ENCODE assay signal across 8 cellular contexts in the genomic region with DNA sequence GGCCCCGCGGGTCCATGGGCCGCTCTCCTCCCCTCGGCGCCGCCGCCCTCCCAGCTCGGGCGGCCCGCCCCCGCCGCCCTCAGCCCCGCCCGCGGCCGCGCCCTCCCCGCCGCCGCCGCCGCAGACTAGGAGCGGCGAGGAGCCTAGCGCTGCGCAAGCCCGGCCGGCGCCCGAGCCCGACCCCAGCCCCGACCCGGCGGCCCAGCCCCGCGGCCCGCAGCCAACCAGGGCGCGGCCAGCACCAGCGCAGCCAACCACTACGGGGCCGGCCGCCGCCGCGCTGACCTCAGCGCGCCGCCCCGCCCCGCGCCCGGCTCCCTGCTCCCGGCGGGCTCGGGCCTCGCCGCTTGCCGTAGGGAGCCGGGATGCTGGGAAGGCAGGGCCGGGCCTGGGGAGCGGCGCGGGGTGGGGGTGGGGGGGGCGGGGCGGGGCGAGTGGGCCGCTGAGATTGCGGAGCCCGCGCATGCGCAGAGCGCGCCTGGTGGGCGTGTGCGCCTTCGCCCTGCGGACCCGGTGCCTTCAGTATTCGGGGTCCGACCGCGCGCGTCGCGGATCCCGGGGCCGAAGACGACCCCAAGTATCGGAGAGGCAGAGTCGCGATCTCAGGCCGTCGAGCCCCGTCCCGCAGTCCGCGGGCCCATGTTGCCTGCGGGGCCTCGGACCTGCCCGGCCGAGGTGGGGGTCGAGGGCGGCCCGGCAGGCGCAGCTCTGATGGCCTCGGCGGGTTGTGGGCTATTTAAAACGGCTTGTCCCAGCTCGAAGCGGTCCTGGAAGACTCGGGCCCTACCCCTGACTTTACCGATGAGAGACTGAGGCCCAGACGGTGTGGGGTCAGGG. TPM values are rescaled to one million over a fixed set of nuclear protein-coding genes. Genes with fewer than 3 reads are reported as not detected.
DNase-seq lines count a peak whose midpoint lies in the region; ATAC-seq and TF ChIP-seq lines count a peak whose summit lies in the region.

A gene with protein sequence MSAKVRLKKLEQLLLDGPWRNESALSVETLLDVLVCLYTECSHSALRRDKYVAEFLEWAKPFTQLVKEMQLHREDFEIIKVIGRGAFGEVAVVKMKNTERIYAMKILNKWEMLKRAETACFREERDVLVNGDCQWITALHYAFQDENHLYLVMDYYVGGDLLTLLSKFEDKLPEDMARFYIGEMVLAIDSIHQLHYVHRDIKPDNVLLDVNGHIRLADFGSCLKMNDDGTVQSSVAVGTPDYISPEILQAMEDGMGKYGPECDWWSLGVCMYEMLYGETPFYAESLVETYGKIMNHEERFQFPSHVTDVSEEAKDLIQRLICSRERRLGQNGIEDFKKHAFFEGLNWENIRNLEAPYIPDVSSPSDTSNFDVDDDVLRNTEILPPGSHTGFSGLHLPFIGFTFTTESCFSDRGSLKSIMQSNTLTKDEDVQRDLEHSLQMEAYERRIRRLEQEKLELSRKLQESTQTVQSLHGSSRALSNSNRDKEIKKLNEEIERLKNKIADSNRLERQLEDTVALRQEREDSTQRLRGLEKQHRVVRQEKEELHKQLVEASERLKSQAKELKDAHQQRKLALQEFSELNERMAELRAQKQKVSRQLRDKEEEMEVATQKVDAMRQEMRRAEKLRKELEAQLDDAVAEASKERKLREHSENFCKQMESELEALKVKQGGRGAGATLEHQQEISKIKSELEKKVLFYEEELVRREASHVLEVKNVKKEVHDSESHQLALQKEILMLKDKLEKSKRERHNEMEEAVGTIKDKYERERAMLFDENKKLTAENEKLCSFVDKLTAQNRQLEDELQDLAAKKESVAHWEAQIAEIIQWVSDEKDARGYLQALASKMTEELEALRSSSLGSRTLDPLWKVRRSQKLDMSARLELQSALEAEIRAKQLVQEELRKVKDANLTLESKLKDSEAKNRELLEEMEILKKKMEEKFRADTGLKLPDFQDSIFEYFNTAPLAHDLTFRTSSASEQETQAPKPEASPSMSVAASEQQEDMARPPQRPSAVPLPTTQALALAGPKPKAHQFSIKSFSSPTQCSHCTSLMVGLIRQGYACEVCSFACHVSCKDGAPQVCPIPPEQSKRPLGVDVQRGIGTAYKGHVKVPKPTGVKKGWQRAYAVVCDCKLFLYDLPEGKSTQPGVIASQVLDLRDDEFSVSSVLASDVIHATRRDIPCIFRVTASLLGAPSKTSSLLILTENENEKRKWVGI (N-terminal part only) (minus strand): TSS at position 178 of the 837 bp plus-strand sequence. CDS start 376 bp downstream, outside the sequence.

- H3K36me3 ChIP-seq in tibial artery = no peaks in the 10 kb centered on the region

- peak; percentile 69 for ATAC-seq in GM21825 (IDR thresholded peaks at IDR 0.05; ENCODE audit: unreplicated experiment)
- ATAC-seq in activated naive CD8-positive, alpha-beta T cell treated with anti-CD3 and anti-CD28 coated beads, Interleukin-2, amount 10 ng/mL, durations not matched to agents 7 days and 5 days (ENCODE audit: low read depth) = peak; percentile 81

- peak within 1 kb of the TSS; percentile 76 for H3K4me3 Mint-ChIP-seq in activated naive CD8-positive, alpha-beta T cell treated with anti-CD3 and anti-CD28 coated beads, Interleukin-2, amount 10 ng/mL, durations not matched to agents 7 days and 5 days
- peak within 1 kb of the TSS; percentile 94 for H3K4me3 Mint-ChIP-seq in glutamatergic neuron (ENCODE audit: unreplicated experiment)

- DNase-seq in DMS153 treated with DMSO at 0.1 percent for 48 hours (lab: John Stamatoyannopoulos, UW; ENCODE audit: unreplicated experiment) (peak; percentile 15), LNCaP clone FGC (ENCODE audit: low read depth) (peak; percentile 54), SK-MEL-5 (ENCODE audit: low read depth, low spot score) (peak; percentile 91), glutamatergic neuron (peak; percentile 92), occipital lobe (lab: John Stamatoyannopoulos, UW) (peak; percentile 80), tibial artery (peak; percentile 86 to 94)
- peak; percentile 70 for DNase-seq in activated naive CD8-positive, alpha-beta T cell treated with anti-CD3 and anti-CD28 coated beads, Interleukin-2, amount 10 ng/mL, durations not matched to agents 7 days and 5 days

- intact Hi-C loops in tibial artery (cut with DNase I; ENCODE audit: low total_unique reads) = no loop called here

- no peaks in the 10 kb centered on the region for H3K9me3 ChIP-seq in tibial artery

- H3K4me1 Mint-ChIP-seq in activated naive CD8-positive, alpha-beta T cell treated with anti-CD3 and anti-CD28 coated beads, Interleukin-2, amount 10 ng/mL, durations not matched to agents 7 days and 5 days = peaks cover 3% of the 10 kb centered on the region
- H3K4me1 Mint-ChIP-seq in glutamatergic neuron (ENCODE audit: low read depth, unreplicated experiment) = peaks cover 16% of the 10 kb centered on the region

- H3K27ac ChIP-seq in tibial artery = peak within 1 kb of the TSS; percentile 90 to 97

- H3K27ac Mint-ChIP-seq in activated naive CD8-positive, alpha-beta T cell treated with anti-CD3 and anti-CD28 coated beads, Interleukin-2, amount 10 ng/mL, durations not matched to agents 7 days and 5 days = no peak within 1 kb of the TSS
- H3K27ac Mint-ChIP-seq in glutamatergic neuron (ENCODE audit: unreplicated experiment) = peak within 1 kb of the TSS; percentile 94

- TF ChIP-seq CTCF in LNCaP clone FGC (IDR thresholded peaks at IDR 0.05; ENCODE audit: control insufficient read depth, extremely low read depth, insufficient read depth) (no peak), glutamatergic neuron (IDR thresholded peaks at IDR 0.05; ENCODE audit: partially characterized antibody, unreplicated experiment) (no peak), tibial artery (IDR thresholded peaks at IDR 0.05) (peak in 1 of 2 experiments; percentile 8)

- in situ Hi-C loops in SK-MEL-5 (cut with HindIII; ENCODE audit: low pct_unique_long_range_greater_than_20kb, low sequenced_read_pairs) = no loop called here

- peak within 1 kb of the TSS; percentile 94 for H3K4me3 ChIP-seq in LNCaP clone FGC (ENCODE audit: low read depth, low read length)
- peak within 1 kb of the TSS; percentile 93 to 100 for H3K4me3 ChIP-seq in tibial artery

- no peaks in the 10 kb centered on the region for H3K9me3 Mint-ChIP-seq in activated naive CD8-positive, alpha-beta T cell treated with anti-CD3 and anti-CD28 coated beads, Interleukin-2, amount 10 ng/mL, durations not matched to agents 7 days and 5 days
- peaks cover 5% of the 10 kb centered on the region for H3K9me3 Mint-ChIP-seq in glutamatergic neuron (ENCODE audit: unreplicated experiment)

- H3K36me3 Mint-ChIP-seq in activated naive CD8-positive, alpha-beta T cell treated with anti-CD3 and anti-CD28 coated beads, Interleukin-2, amount 10 ng/mL, durations not matched to agents 7 days and 5 days = no peaks in the 10 kb centered on the region
- H3K36me3 Mint-ChIP-seq in glutamatergic neuron (ENCODE audit: unreplicated experiment) = no peaks in the 10 kb centered on the region

- H3K4me1 ChIP-seq in tibial artery = peaks cover 0 to 54% (median 33%) of the 10 kb centered on the region in 4 donors

- POLR2A ChIA-PET in activated naive CD8-positive, alpha-beta T cell treated with anti-CD3 and anti-CD28 coated beads, Interleukin-2, amount 10 ng/mL, durations not matched to agents 7 days and 5 days (lab: Charles Lee) = interaction anchor here (0.6 kb wide), 1 partner anchor 20 kb away, joined by 3 read pairs; no protein-coding TSS in a partner anchor

- peaks cover 53% of the 10 kb centered on the region for H3K27me3 Mint-ChIP-seq in activated naive CD8-positive, alpha-beta T cell treated with anti-CD3 and anti-CD28 coated beads, Interleukin-2, amount 10 ng/mL, durations not matched to agents 7 days and 5 days
- H3K27me3 Mint-ChIP-seq in glutamatergic neuron (ENCODE audit: unreplicated experiment) = peaks cover 7% of the 10 kb centered on the region

- no peaks in the 10 kb centered on the region for H3K27me3 ChIP-seq in tibial artery

RNA-seq across cellular contexts. Expression of the gene that starts here (rescaled TPM):
- 45.0 and 49.2 TPM in 2 replicates for total RNA-seq in SK-MEL-5 (2014; rRNA removed; shearing (Covaris generic))
- polyA plus RNA-seq in SK-MEL-5 (2015; cell fraction: cytosol; rRNA removed) = 89.4 and 146 TPM in 2 replicates
- 46.4 and 83.4 TPM in 2 replicates for polyA plus RNA-seq in SK-MEL-5 (2015; cell fraction: nucleus; rRNA removed)
- total RNA-seq in activated naive CD8-positive, alpha-beta T cell treated with anti-CD3 and anti-CD28 coated beads, Interleukin-2, amount 10 ng/mL, durations not matched to agents 7 days and 5 days = 1 to 10 TPM; 1.1 TPM
- 125 TPM for total RNA-seq in glutamatergic neuron (ENCODE audit: unreplicated experiment)
- total RNA-seq in occipital lobe = 76.4 TPM

Comparison
In these comparisons a context has a peak if more than half of its experiments do, and no peak if none do; other contexts are left out.
1. Peak in every context shown above with its lines: DNase-seq, ATAC-seq, H3K4me3 ChIP-seq and H3K27ac ChIP-seq.
2. RNA of the gene that starts here (total RNA-seq): 125 TPM in glutamatergic neuron (single experiment), 76.4 TPM in occipital lobe (single experiment) and 45.0 to 49.2 TPM in SK-MEL-5; 1.1 TPM in activated naive CD8-positive, alpha-beta T cell treated with anti-CD3 and anti-CD28 coated beads, Interleukin-2, amount 10 ng/mL, durations not matched to agents 7 days and 5 days; every median in the first group is over 10 times any median in the second.
3. DNase-seq: peak in every context shown above with its lines; median percentile 92 in glutamatergic neuron; 91 in SK-MEL-5; 90 in tibial artery; 80 in occipital lobe; 70 in activated naive CD8-positive, alpha-beta T cell treated with anti-CD3 and anti-CD28 coated beads, Interleukin-2, amount 10 ng/mL, durations not matched to agents 7 days and 5 days; 54 in LNCaP clone FGC; 15 in DMS153 treated with DMSO at 0.1 percent for 48 hours.